Comparison of ENCODE assay signal across 2 cellular contexts in the genomic region with DNA sequence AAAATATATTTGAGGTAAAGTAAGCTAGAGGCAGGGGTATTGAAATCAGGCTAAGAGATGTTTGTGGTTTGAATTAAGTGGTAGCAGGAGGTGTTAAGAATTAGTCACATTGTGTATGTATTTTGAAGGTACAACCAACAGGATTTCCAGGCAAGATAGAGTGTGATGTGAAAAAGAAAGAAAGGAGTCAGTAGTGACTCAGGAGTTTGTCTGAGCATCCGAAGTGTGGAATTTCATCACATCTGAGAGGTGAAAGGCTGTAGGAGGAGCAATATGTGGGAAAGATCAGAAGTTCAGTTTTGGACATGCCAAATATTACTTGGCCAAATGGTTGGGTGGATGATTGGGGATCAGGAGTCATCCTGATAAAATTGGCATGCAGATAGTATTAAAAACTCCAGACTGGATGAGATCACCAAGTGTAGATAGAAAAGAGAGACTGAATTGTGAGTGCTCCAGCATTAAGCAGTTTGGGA.
A peak's percentile ranks its signal among the peaks of the same experiment; 100 is the strongest.
TF ChIP-seq lines count a peak whose summit lies in the region.

No MANE protein-coding gene starts in this region.

TF ChIP-seq in K562, 482 proteins besides CTCF, POLR2A, EP300 and RAD21:
- TF ChIP-seq RB1 (IDR thresholded peaks at IDR 0.05; ENCODE audit: low read depth) (no peak), DPF2 (IDR thresholded peaks at IDR 0.05) (0 out of 2 replicates have a peak, but pooled peaks have one; percentile 27), SMARCC2 (IDR thresholded peaks at IDR 0.05; ENCODE audit: low read depth) (no peak), RCOR1 (IDR thresholded peaks at IDR 0.05; ENCODE audit: borderline replicate concordance in 1 of 2, low read depth in 2 of 2, low read length in 2 of 2) (0 out of 4 replicates have a peak, but pooled peaks of 1 of the 2 experiments have one; percentile 24), MAFG (tag; conservative IDR thresholded peaks at IDR 0.05) (peak; percentile 46; the same call in 1 of the 2 replicates), NFE2 (IDR thresholded peaks at IDR 0.05; ENCODE audit: low read depth) (peak; percentile 48; the same call in 1 of the 2 replicates), CEBPG (CRISPR knock-in tag; IDR thresholded peaks at IDR 0.05) (no peak; the same call in 1 of the 2 replicates), CEBPG (tag; conservative IDR thresholded peaks at IDR 0.05 in 1 of 2, IDR thresholded peaks at IDR 0.05 in 1 of 2) (peak in 1 of 2 experiments; percentile 51; a peak in 2 of 4 replicates), C11orf30 (IDR thresholded peaks at IDR 0.05; ENCODE audit: low read depth) (peak; percentile 41; the same call in 1 of the 2 replicates), CEBPB (tag; IDR thresholded peaks at IDR 0.05) (peak; percentile 26; the same call in 1 of the 2 replicates)
- TF ChIP-seq, protein P1, sequence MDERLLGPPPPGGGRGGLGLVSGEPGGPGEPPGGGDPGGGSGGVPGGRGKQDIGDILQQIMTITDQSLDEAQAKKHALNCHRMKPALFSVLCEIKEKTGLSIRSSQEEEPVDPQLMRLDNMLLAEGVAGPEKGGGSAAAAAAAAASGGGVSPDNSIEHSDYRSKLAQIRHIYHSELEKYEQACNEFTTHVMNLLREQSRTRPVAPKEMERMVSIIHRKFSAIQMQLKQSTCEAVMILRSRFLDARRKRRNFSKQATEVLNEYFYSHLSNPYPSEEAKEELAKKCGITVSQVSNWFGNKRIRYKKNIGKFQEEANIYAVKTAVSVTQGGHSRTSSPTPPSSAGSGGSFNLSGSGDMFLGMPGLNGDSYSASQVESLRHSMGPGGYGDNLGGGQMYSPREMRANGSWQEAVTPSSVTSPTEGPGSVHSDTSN (CRISPR knock-in tag; IDR thresholded peaks at IDR 0.05; ENCODE audit: low read depth): no peak
- TF ChIP-seq, protein P1 (tag; conservative IDR thresholded peaks at IDR 0.05; ENCODE audit: low read depth): no peak
- TF ChIP-seq, protein P2, sequence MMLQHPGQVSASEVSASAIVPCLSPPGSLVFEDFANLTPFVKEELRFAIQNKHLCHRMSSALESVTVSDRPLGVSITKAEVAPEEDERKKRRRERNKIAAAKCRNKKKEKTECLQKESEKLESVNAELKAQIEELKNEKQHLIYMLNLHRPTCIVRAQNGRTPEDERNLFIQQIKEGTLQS (IDR thresholded peaks at IDR 0.05): 0 out of 2 replicates have a peak, but pooled peaks have one; percentile 35
- TF ChIP-seq, protein P2 (CRISPR knock-in tag; conservative IDR thresholded peaks at IDR 0.05): no peak
TF ChIP-seq in K562: peak in this region for 8.

TF ChIP-seq in HepG2, 621 proteins besides CTCF, POLR2A, EP300 and RAD21:
- TF ChIP-seq, protein P3, sequence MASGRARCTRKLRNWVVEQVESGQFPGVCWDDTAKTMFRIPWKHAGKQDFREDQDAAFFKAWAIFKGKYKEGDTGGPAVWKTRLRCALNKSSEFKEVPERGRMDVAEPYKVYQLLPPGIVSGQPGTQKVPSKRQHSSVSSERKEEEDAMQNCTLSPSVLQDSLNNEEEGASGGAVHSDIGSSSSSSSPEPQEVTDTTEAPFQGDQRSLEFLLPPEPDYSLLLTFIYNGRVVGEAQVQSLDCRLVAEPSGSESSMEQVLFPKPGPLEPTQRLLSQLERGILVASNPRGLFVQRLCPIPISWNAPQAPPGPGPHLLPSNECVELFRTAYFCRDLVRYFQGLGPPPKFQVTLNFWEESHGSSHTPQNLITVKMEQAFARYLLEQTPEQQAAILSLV (CRISPR knock-in tag; IDR thresholded peaks at IDR 0.05; ENCODE audit: borderline replicate concordance): no peak
- TF ChIP-seq NONO (IDR thresholded peaks at IDR 0.05) (no peak), NONO (CRISPR knock-in tag; conservative IDR thresholded peaks at IDR 0.05) (0 out of 2 replicates have a peak, but pooled peaks have one; percentile 22), PPARG (CRISPR knock-in tag; conservative IDR thresholded peaks at IDR 0.05) (peak; percentile 42; the same call in 1 of the 2 replicates), SP5 (CRISPR knock-in tag; IDR thresholded peaks at IDR 0.05; ENCODE audit: borderline replicate concordance, low read depth) (peak; percentile 54; the same call in 1 of the 2 replicates), ZNF580 (CRISPR knock-in tag; IDR thresholded peaks at IDR 0.05; ENCODE audit: borderline replicate concordance, low read depth) (no peak), NR2C2 (CRISPR knock-in tag; IDR thresholded peaks at IDR 0.05; ENCODE audit: borderline replicate concordance) (peak; percentile 26; the same call in 1 of the 2 replicates), CEBPG (CRISPR knock-in tag; IDR thresholded peaks at IDR 0.05) (peak; percentile 46; the same call in 1 of the 2 replicates), HNF4A (CRISPR knock-in tag; IDR thresholded peaks at IDR 0.05) (peak; percentile 38), ARID5B (CRISPR knock-in tag; IDR thresholded peaks at IDR 0.05) (peak; percentile 30; the same call in 1 of the 2 replicates)
- TF ChIP-seq, protein P4, sequence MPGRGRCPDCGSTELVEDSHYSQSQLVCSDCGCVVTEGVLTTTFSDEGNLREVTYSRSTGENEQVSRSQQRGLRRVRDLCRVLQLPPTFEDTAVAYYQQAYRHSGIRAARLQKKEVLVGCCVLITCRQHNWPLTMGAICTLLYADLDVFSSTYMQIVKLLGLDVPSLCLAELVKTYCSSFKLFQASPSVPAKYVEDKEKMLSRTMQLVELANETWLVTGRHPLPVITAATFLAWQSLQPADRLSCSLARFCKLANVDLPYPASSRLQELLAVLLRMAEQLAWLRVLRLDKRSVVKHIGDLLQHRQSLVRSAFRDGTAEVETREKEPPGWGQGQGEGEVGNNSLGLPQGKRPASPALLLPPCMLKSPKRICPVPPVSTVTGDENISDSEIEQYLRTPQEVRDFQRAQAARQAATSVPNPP (CRISPR knock-in tag; IDR thresholded peaks at IDR 0.05): no peak
- TF ChIP-seq, protein P5, sequence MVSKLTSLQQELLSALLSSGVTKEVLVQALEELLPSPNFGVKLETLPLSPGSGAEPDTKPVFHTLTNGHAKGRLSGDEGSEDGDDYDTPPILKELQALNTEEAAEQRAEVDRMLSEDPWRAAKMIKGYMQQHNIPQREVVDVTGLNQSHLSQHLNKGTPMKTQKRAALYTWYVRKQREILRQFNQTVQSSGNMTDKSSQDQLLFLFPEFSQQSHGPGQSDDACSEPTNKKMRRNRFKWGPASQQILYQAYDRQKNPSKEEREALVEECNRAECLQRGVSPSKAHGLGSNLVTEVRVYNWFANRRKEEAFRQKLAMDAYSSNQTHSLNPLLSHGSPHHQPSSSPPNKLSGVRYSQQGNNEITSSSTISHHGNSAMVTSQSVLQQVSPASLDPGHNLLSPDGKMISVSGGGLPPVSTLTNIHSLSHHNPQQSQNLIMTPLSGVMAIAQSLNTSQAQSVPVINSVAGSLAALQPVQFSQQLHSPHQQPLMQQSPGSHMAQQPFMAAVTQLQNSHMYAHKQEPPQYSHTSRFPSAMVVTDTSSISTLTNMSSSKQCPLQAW (CRISPR knock-in tag; IDR thresholded peaks at IDR 0.05): no peak
